Comparison of ENCODE assay signal across 23 cellular contexts in genomic region chr9:123784513-123784912, GRCh38.
DNase-seq lines count a peak whose midpoint lies in the region; TF ChIP-seq lines count a peak whose summit lies in the region.
"Had no signal": no experiment of that assay in that cellular context is flagged by ENCODE, and none has a peak within 500 bp of the region (broad histone marks: within the 10 kb centered on the region; RNA-seq: fewer than 3 reads in every experiment).

No MANE protein-coding gene starts in this region.

- H3K36me3 ChIP-seq in brain microvascular endothelial cell (replicated peaks) (no peaks in the 10 kb centered on the region), vagina (no peaks in the 10 kb centered on the region)
- H3K36me3 ChIP-seq: neural progenitor cell had no signal

- DNase-seq in AG04450 (ENCODE audit: low read depth, low spot score) (peak; percentile 68), HCEC 1CT (peak; percentile 91), brain microvascular endothelial cell (peak; percentile 20), foreskin fibroblast (peak; percentile 75 to 89), vagina (ENCODE audit: extremely low spot score in 2 of 2) (no peak), HPDE6-E6E7 (ENCODE audit: extremely low spot score) (no peak), NCI-H2029 (lab: John Stamatoyannopoulos, UW) (no peak)
- DNase-seq in NK-92 treated with Interleukin-12 subunit alpha and Interleukin-12 subunit beta, amount 100 ng/mL, for 24 hours (lab: John Stamatoyannopoulos, UW) = no peak
- DNase-seq: ACHN; activated CD4-positive, alpha-beta T cell treated with anti-CD3 and anti-CD28 coated beads, Interleukin-2, amount 50 U/mL, for 48 hours; activated naive CD4-positive, alpha-beta T cell; aorta; CD8-positive, alpha-beta memory T cell; DMS53; left colon; mucosa of descending colon; NCI-H1694; NCI-H82; PC-3; stimulated activated CD8-positive, alpha-beta memory T cell treated with anti-CD3 and anti-CD28 coated beads, Interleukin-4, amount 100 ng/mL, for 48 hours; T-helper 17 cell had no signal

- no peak for TF ChIP-seq POLR2A in vagina (IDR thresholded peaks at IDR 0.05)

- intact Hi-C loops in vagina (cut with DNase I) = no loop called here

- no peaks in the 10 kb centered on the region for H3K4me1 ChIP-seq in vagina

- H3K27ac ChIP-seq in AG04450 (ENCODE audit: low read depth, low read length) (peak overlapping the region; percentile 41), brain microvascular endothelial cell (no peak overlapping the region), vagina (no peak overlapping the region)
- H3K27ac ChIP-seq: coronary artery, neural progenitor cell had no signal

- H3K4me3 ChIP-seq in AG04450 (ENCODE audit: low read depth, low read length) (no peak overlapping the region), brain microvascular endothelial cell (ENCODE audit: low read depth, low read length) (no peak overlapping the region), foreskin fibroblast (ENCODE audit: low read depth in 1 of 2, low read length in 2 of 2) (no peak overlapping the region), vagina (no peak overlapping the region)
- H3K4me3 ChIP-seq: coronary artery, mucosa of descending colon, neural progenitor cell had no signal

- no peaks in the 10 kb centered on the region for H3K27me3 ChIP-seq in AG04450 (ENCODE audit: control insufficient read depth, insufficient read depth, low read length)
- H3K27me3 ChIP-seq in brain microvascular endothelial cell (replicated peaks) = no peaks in the 10 kb centered on the region
- no peaks in the 10 kb centered on the region for H3K27me3 ChIP-seq in vagina
- H3K27me3 ChIP-seq: neural progenitor cell had no signal

- H3K9me3 ChIP-seq in AG04450 (ENCODE audit: control insufficient read depth, insufficient read depth, low read length) (no peaks in the 10 kb centered on the region), vagina (no peaks in the 10 kb centered on the region)
- H3K9me3 ChIP-seq: mucosa of descending colon had no signal

- CTCF ChIA-PET in AG04450 (lab: Charles Lee) = no interaction called here

- in situ Hi-C loops in brain microvascular endothelial cell (cut with HindIII; ENCODE audit: low pct_ligation_motif_present, low sequenced_read_pairs) = no loop called here

- POLR2A ChIA-PET in AG04450 (lab: Yijun Ruan, JAX) = no interaction called here

- TF ChIP-seq CTCF in AG04450 (IDR thresholded peaks at IDR 0.05; ENCODE audit: low read depth, low read length) (no peak), brain microvascular endothelial cell (IDR thresholded peaks at IDR 0.05; ENCODE audit: low read depth, low read length, missing control alignments) (no peak), foreskin fibroblast (IDR thresholded peaks at IDR 0.05; ENCODE audit: low read depth, low read length) (no peak), vagina (IDR thresholded peaks at IDR 0.05) (no peak)

Comparison
In these comparisons a context has a peak if more than half of its experiments do, and no peak if none do; other contexts are left out.
1. DNase-seq: peak in AG04450 (single experiment), HCEC 1CT (single experiment), brain microvascular endothelial cell (single experiment) and foreskin fibroblast (2 of 2); none in vagina (0 of 2), HPDE6-E6E7 (single experiment), NCI-H2029 (single experiment) and NK-92 treated with Interleukin-12 subunit alpha and Interleukin-12 subunit beta, amount 100 ng/mL, for 24 hours (single experiment).